ENCODE assay signal across 8 cellular contexts in genomic region chr16:87860553-87861299, GRCh38. TPM values are rescaled to one million over a fixed set of nuclear protein-coding genes. Genes with fewer than 3 reads are reported as not detected.
DNase-seq lines count a peak whose midpoint lies in the region; ATAC-seq and TF ChIP-seq lines count a peak whose summit lies in the region.

No MANE protein-coding gene starts in this region.

- TF ChIP-seq CTCF in BJ (IDR thresholded peaks at IDR 0.05; ENCODE audit: insufficient read depth, low read depth, low read length), result no peak
- no peak for TF ChIP-seq CTCF in HEK293 (tag by site-specific recombination; IDR thresholded peaks at IDR 0.05)

- H3K4me3 ChIP-seq in BJ (ENCODE audit: low read depth, low read length) (no peak overlapping the region; the same call in 1 of the 2 replicates), HEK293 (ENCODE audit: low read depth, low read length) (no peak overlapping the region)

- H3K9me3 Mint-ChIP-seq in activated T-cell treated with anti-CD3 and anti-CD28 coated beads, Interleukin-2, amount 50 U/mL, for 4 hours, result no peaks in the 10 kb centered on the region

- POLR2A ChIA-PET in BJ (lab: Charles Lee) (interaction anchor here (0.7 kb wide), 1 partner anchor 646 kb away, joined by 3 read pairs; no protein-coding TSS in a partner anchor), HEK293 (lab: Yijun Ruan, JAX) (interaction anchor here (0.6 to 2.3 kb wide), 2 partner anchors 10 to 95 kb away, joined by 3 to 11 read pairs; partner anchors contain the start of gene KLHDC4)

- ATAC-seq in activated T-cell treated with anti-CD3 and anti-CD28 coated beads, Interleukin-2, amount 50 U/mL, for 4 hours, result peak in 1 of 2 donors; percentile 20
- ATAC-seq in HG02678 (IDR thresholded peaks at IDR 0.05; ENCODE audit: unreplicated experiment), result no peak
- ATAC-seq in GM21528 (IDR thresholded peaks at IDR 0.05; ENCODE audit: low FRiP score, unreplicated experiment), result no peak

- no peak overlapping the region; the same call in 1 of the 2 replicates for H3K27ac ChIP-seq in HEK293 (ENCODE audit: extremely low read depth, low read depth, low read length)

- peak overlapping the region; percentile 78 for H3K4me3 Mint-ChIP-seq in activated T-cell treated with anti-CD3 and anti-CD28 coated beads, Interleukin-2, amount 50 U/mL, for 4 hours

- DNase-seq in BJ (ENCODE audit: low read depth) (peak; percentile 37), hepatic stellate cell (ENCODE audit: low spot score) (peak; percentile 63), SK-N-DZ (ENCODE audit: low spot score) (no peak)
- DNase-seq in activated T-cell treated with anti-CD3 and anti-CD28 coated beads, Interleukin-2, amount 50 U/mL, for 4 hours, result no peak
- no peak for DNase-seq in NK-92 treated with Interleukin-12 subunit alpha and Interleukin-12 subunit beta, amount 100 ng/mL, for 24 hours (lab: John Stamatoyannopoulos, UW)

- H3K4me1 ChIP-seq in HEK293 (ENCODE audit: control insufficient read depth, insufficient read depth, low read length), result peaks cover 3% of the 10 kb centered on the region

- H3K36me3 ChIP-seq in BJ (ENCODE audit: control insufficient read depth, insufficient read depth, low read length) (peaks cover 11% of the 10 kb centered on the region), HEK293 (ENCODE audit: control insufficient read depth in 2 of 2, insufficient read depth in 1 of 2, low read length in 2 of 2) (peaks cover 0 to 4% of the 10 kb centered on the region in 2 experiments; a peak in 1 of 3 replicates)

- H3K27me3 ChIP-seq in BJ (ENCODE audit: control insufficient read depth, insufficient read depth, low read length), result no peaks in the 10 kb centered on the region

- peaks cover 69% of the 10 kb centered on the region for H3K4me1 Mint-ChIP-seq in activated T-cell treated with anti-CD3 and anti-CD28 coated beads, Interleukin-2, amount 50 U/mL, for 4 hours (ENCODE audit: low read depth)

- CTCF ChIA-PET in BJ (lab: Yijun Ruan, JAX), result interaction anchor here (0.9 to 4.8 kb wide), 4 partner anchors 9 to 82 kb away, joined by 6 to 28 read pairs (median 8); partner anchors contain the start of gene SLC7A5
- CTCF ChIA-PET in HEK293 (lab: Yijun Ruan, JAX), result interaction anchor here (1.2 to 3.7 kb wide), 3 partner anchors 11 to 82 kb away, joined by 3 to 29 read pairs (median 7); no protein-coding TSS in a partner anchor

- H3K27me3 Mint-ChIP-seq in activated T-cell treated with anti-CD3 and anti-CD28 coated beads, Interleukin-2, amount 50 U/mL, for 4 hours (ENCODE audit: low read depth), result no peaks in the 10 kb centered on the region

- peaks cover 42% of the 10 kb centered on the region for H3K36me3 Mint-ChIP-seq in activated T-cell treated with anti-CD3 and anti-CD28 coated beads, Interleukin-2, amount 50 U/mL, for 4 hours (ENCODE audit: insufficient read depth)

- H3K9me3 ChIP-seq in HEK293 (ENCODE audit: control insufficient read depth, insufficient read depth, low read depth, low read length), result no peaks in the 10 kb centered on the region

TF ChIP-seq in HEK293, 187 proteins besides CTCF, POLR2A, EP300 and RAD21 (continues in another document):
- peak; percentile 81 for TF ChIP-seq ZIC2 (tag by site-specific recombination; IDR thresholded peaks at IDR 0.05)
- TF ChIP-seq ZSCAN23 (tag by site-specific recombination; IDR thresholded peaks at IDR 0.05), result no peak
- TF ChIP-seq, protein P1, sequence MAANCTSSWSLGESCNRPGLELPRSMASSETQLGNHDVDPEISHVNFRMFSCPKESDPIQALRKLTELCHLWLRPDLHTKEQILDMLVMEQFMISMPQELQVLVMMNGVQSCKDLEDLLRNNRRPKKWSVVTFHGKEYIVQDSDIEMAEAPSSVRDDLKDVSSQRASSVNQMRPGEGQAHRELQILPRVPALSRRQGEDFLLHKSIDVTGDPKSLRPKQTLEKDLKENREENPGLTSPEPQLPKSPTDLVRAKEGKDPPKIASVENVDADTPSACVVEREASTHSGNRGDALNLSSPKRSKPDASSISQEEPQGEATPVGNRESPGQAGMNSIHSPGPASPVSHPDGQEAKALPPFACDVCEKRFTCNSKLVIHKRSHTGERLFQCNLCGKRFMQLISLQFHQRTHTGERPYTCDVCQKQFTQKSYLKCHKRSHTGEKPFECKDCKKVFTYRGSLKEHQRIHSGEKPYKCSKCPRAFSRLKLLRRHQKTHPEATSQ (tag by site-specific recombination; IDR thresholded peaks at IDR 0.05), result no peak
- TF ChIP-seq ZNF660 (tag by site-specific recombination; IDR thresholded peaks at IDR 0.05), result peak; percentile 38; the same call in 1 of the 2 replicates
- no peak for TF ChIP-seq ZNF792 (tag by site-specific recombination; IDR thresholded peaks at IDR 0.05)
- TF ChIP-seq ZNF423 (tag by site-specific recombination; IDR thresholded peaks at IDR 0.05), result peak; percentile 45; the same call in 1 of the 2 replicates
- TF ChIP-seq ZNF600 (tag by site-specific recombination; IDR thresholded peaks at IDR 0.05), result 0 out of 2 replicates have a peak, but pooled peaks have one; percentile 43
- TF ChIP-seq IKZF3 (tag by site-specific recombination; IDR thresholded peaks at IDR 0.05), result peak; percentile 65
- no peak for TF ChIP-seq ZNF302 (tag by site-specific recombination; IDR thresholded peaks at IDR 0.05; ENCODE audit: low read depth)
- TF ChIP-seq GLIS2 (tag by site-specific recombination; IDR thresholded peaks at IDR 0.05), result peak; percentile 54; the same call in 1 of the 2 replicates
- no peak for TF ChIP-seq YY1 (tag by site-specific recombination; IDR thresholded peaks at IDR 0.05)
- TF ChIP-seq KLF17 (tag by site-specific recombination; IDR thresholded peaks at IDR 0.05), result peak; percentile 52; the same call in 1 of the 2 replicates
- peak; percentile 17; the same call in 1 of the 2 replicates for TF ChIP-seq ZBTB21 (tag by site-specific recombination; IDR thresholded peaks at IDR 0.05)
- peak; percentile 16; the same call in 1 of the 2 replicates for TF ChIP-seq KLF8 (tag by site-specific recombination; IDR thresholded peaks at IDR 0.05)
- TF ChIP-seq REST (tag by site-specific recombination; IDR thresholded peaks at IDR 0.05), result peak; percentile 36; the same call in 1 of the 2 replicates
- peak; percentile 77 for TF ChIP-seq ZBTB8A (tag by site-specific recombination; IDR thresholded peaks at IDR 0.05)
- TF ChIP-seq HOXD13 (CRISPR knock-in tag; IDR thresholded peaks at IDR 0.05; ENCODE audit: borderline replicate concordance), result no peak
- peak; percentile 50; the same call in 1 of the 2 replicates for TF ChIP-seq ZNF692 (tag by site-specific recombination; IDR thresholded peaks at IDR 0.05)
- no peak for TF ChIP-seq PRDM1 (tag by site-specific recombination; IDR thresholded peaks at IDR 0.05)
- TF ChIP-seq ZEB2 (tag by site-specific recombination; IDR thresholded peaks at IDR 0.05), result peak; percentile 38; the same call in 1 of the 2 replicates
- TF ChIP-seq ZFP37 (tag by site-specific recombination; IDR thresholded peaks at IDR 0.05), result no peak

RNA-seq across cellular contexts. Expression of gene SLC7A5, which starts 8.6 kb away (rescaled TPM):
- polyA plus RNA-seq in BJ (2011; rRNA removed), result 39.2 and 60.2 TPM in 2 replicates
- 41.0 and 64.7 TPM in 2 replicates for polyA minus RNA-seq in BJ (2011; rRNA and poly(A)+ RNA removed)
- 100 to 1,000 TPM; 814 to 984 (median 886) TPM for total RNA-seq in activated T-cell treated with anti-CD3 and anti-CD28 coated beads, Interleukin-2, amount 50 U/mL, for 4 hours
- 37.0 and 39.2 TPM in 2 replicates for polyA plus RNA-seq in SK-N-DZ (2014; cell fraction: cytosol; rRNA removed)
- polyA plus RNA-seq in SK-N-DZ (2014; cell fraction: nucleus; rRNA removed), result 14.8 and 18.4 TPM in 2 replicates

Comparison
In these comparisons a context has a peak if more than half of its experiments do, and no peak if none do; other contexts are left out.
1. DNase-seq: peak in BJ (single experiment) and hepatic stellate cell (single experiment); none in activated T-cell treated with anti-CD3 and anti-CD28 coated beads, Interleukin-2, amount 50 U/mL, for 4 hours (single experiment), NK-92 treated with Interleukin-12 subunit alpha and Interleukin-12 subunit beta, amount 100 ng/mL, for 24 hours (single experiment) and SK-N-DZ (single experiment).